In the genomic region with DNA sequence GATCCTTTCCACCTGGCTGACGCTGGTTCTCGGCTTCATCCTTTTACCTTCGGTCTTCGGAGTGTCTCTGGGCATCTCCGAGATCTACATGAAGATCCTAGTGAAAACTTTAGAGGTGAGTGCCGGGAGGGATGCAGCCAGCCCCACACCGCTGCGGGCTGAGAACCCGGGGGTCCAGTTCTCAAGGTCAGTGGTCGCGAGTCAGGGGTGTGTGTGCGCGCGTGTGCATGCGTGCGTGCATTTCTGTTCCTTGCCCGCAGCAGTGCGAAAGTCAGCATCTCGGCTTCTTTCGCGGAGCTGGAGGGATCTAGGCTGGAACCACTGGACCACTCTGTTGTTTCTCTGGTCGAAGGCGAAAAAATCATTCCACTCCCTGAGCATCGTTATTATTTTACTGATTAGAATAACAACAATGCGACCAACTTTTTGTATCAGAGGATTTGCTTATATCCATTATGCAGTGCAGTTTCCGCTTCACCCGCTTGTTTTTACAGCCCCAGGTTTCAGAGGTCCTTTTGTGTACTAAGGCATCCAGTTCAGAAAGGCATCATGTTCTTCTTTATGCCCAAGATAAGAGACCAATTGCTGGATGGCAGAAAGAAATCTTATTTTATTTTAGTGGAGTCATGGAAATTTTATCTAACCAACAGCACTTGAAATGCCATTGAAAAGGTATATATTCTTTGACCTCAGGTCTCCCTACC, we compare ENCODE assay signal across 2 cellular contexts.
TF ChIP-seq lines count a peak whose summit lies in the region.

No MANE protein-coding gene starts in this region.

TF ChIP-seq in K562, 482 proteins besides CTCF, POLR2A, EP300 and RAD21:
- TF ChIP-seq, protein P1, sequence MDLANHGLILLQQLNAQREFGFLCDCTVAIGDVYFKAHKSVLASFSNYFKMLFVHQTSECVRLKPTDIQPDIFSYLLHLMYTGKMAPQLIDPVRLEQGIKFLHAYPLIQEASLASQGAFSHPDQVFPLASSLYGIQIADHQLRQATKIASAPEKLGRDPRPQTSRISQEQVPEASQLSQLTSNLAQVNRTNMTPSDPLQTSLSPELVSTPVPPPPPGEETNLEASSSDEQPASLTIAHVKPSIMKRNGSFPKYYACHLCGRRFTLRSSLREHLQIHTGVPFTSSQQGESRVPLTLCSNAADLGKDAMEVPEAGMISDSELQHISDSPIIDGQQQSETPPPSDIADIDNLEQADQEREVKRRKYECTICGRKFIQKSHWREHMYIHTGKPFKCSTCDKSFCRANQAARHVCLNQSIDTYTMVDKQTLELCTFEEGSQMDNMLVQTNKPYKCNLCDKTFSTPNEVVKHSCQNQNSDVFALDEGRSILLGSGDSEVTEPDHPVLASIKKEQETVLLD (IDR thresholded peaks at IDR 0.05): no peak
- TF ChIP-seq NR3C1 (CRISPR knock-in tag; IDR thresholded peaks at IDR 0.05) (no peak), MTF1 (CRISPR knock-in tag; IDR thresholded peaks at IDR 0.05; ENCODE audit: borderline replicate concordance) (no peak), L3MBTL2 (IDR thresholded peaks at IDR 0.05) (no peak), ZBTB7A (IDR thresholded peaks at IDR 0.05; ENCODE audit: borderline replicate concordance, control insufficient read depth, low read depth, low read length) (0 out of 2 replicates have a peak, but pooled peaks have one; percentile 36), ZNF134 (CRISPR knock-in tag; conservative IDR thresholded peaks at IDR 0.05) (no peak), ZNF436 (CRISPR knock-in tag; IDR thresholded peaks at IDR 0.05) (no peak)

TF ChIP-seq in liver, 16 proteins besides CTCF, POLR2A, EP300 and RAD21:
- TF ChIP-seq FOXA2 (IDR thresholded peaks at IDR 0.05) (no peak), YY1 (IDR thresholded peaks at IDR 0.05) (no peak), RXRA (IDR thresholded peaks at IDR 0.05) (no peak), FOXA1 (IDR thresholded peaks at IDR 0.05) (no peak), HNF4G (IDR thresholded peaks at IDR 0.05) (no peak), TAF1 (conservative IDR thresholded peaks at IDR 0.05) (no peak), EGR1 (IDR thresholded peaks at IDR 0.05; ENCODE audit: low read depth in 2 of 2) (no peak), JUND (IDR thresholded peaks at IDR 0.05) (no peak), GABPA (IDR thresholded peaks at IDR 0.05 in 1 of 2, conservative IDR thresholded peaks at IDR 0.05 in 1 of 2) (no peak), HNF4A (conservative IDR thresholded peaks at IDR 0.05) (no peak)
- TF ChIP-seq, protein P2, sequence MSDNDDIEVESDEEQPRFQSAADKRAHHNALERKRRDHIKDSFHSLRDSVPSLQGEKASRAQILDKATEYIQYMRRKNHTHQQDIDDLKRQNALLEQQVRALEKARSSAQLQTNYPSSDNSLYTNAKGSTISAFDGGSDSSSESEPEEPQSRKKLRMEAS (IDR thresholded peaks at IDR 0.05): no peak
- TF ChIP-seq, protein P3, sequence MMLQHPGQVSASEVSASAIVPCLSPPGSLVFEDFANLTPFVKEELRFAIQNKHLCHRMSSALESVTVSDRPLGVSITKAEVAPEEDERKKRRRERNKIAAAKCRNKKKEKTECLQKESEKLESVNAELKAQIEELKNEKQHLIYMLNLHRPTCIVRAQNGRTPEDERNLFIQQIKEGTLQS (IDR thresholded peaks at IDR 0.05): no peak
- TF ChIP-seq, protein P4, sequence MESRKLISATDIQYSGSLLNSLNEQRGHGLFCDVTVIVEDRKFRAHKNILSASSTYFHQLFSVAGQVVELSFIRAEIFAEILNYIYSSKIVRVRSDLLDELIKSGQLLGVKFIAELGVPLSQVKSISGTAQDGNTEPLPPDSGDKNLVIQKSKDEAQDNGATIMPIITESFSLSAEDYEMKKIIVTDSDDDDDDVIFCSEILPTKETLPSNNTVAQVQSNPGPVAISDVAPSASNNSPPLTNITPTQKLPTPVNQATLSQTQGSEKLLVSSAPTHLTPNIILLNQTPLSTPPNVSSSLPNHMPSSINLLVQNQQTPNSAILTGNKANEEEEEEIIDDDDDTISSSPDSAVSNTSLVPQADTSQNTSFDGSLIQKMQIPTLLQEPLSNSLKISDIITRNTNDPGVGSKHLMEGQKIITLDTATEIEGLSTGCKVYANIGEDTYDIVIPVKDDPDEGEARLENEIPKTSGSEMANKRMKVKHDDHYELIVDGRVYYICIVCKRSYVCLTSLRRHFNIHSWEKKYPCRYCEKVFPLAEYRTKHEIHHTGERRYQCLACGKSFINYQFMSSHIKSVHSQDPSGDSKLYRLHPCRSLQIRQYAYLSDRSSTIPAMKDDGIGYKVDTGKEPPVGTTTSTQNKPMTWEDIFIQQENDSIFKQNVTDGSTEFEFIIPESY (IDR thresholded peaks at IDR 0.05): no peak
- TF ChIP-seq, protein P5, sequence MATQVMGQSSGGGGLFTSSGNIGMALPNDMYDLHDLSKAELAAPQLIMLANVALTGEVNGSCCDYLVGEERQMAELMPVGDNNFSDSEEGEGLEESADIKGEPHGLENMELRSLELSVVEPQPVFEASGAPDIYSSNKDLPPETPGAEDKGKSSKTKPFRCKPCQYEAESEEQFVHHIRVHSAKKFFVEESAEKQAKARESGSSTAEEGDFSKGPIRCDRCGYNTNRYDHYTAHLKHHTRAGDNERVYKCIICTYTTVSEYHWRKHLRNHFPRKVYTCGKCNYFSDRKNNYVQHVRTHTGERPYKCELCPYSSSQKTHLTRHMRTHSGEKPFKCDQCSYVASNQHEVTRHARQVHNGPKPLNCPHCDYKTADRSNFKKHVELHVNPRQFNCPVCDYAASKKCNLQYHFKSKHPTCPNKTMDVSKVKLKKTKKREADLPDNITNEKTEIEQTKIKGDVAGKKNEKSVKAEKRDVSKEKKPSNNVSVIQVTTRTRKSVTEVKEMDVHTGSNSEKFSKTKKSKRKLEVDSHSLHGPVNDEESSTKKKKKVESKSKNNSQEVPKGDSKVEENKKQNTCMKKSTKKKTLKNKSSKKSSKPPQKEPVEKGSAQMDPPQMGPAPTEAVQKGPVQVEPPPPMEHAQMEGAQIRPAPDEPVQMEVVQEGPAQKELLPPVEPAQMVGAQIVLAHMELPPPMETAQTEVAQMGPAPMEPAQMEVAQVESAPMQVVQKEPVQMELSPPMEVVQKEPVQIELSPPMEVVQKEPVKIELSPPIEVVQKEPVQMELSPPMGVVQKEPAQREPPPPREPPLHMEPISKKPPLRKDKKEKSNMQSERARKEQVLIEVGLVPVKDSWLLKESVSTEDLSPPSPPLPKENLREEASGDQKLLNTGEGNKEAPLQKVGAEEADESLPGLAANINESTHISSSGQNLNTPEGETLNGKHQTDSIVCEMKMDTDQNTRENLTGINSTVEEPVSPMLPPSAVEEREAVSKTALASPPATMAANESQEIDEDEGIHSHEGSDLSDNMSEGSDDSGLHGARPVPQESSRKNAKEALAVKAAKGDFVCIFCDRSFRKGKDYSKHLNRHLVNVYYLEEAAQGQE (IDR thresholded peaks at IDR 0.05): no peak
